In the genomic region with DNA sequence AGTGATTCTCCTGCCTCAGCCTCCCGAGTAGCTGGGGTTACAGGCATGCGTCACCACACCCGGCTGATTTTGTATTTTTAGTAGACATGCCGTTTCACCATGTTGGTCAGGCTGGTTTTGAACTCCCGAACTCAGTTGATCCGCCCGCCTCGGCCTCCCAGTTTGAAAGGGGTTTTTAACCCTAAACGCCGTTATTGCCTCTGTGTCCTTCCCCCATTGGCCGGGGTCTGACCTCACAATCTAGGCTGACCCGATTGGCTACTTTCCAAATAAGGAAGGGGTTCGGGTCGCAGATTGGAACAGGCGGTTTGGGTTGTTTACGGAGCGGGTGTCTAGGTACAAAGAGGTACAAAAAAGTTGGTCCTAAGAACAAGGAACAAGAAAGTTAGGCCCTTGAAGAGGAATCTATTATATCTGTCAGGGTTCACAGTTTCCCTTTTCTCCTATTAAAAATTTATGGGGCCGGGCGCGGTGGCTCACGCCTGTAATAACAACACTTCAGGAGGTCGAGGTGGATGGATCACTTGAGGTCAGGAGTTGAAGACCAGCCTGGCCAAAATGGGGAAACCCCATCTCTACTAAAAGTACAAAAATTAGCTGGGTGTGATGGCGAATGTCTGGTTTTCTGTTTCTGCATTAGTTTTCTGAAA, we compare ENCODE assay signal across 8 cellular contexts.
DNase-seq lines count a peak whose midpoint lies in the region; ATAC-seq lines count a peak whose summit lies in the region.

No MANE protein-coding gene starts in this region.

- peak overlapping the region; percentile 63 to 92 (median 86) for H3K4me3 ChIP-seq in BLaER1 treated with 17β-estradiol and CSF1 and Interleukin-3, amounts not matched to agents 10 nM and 100 nM

- H3K27me3 ChIP-seq in BLaER1 treated with 17β-estradiol and CSF1 and Interleukin-3, amounts not matched to agents 10 nM and 100 nM: no peaks in the 10 kb centered on the region

- peaks cover 35 to 52% (median 47%) of the 10 kb centered on the region in 11 experiments for H3K36me3 ChIP-seq in BLaER1 treated with 17β-estradiol and CSF1 and Interleukin-3, amounts not matched to agents 10 nM and 100 nM

- peak; percentile 59 for ATAC-seq in stimulated activated memory B cell treated with anti-CD40 and anti-IgM and Interleukin-4, amounts not matched to agents 10 μg/mL and 1 μg/mL and 100 μg/mL, for 72 hours
- no peak for ATAC-seq in HG03097 (IDR thresholded peaks at IDR 0.05; ENCODE audit: low FRiP score, unreplicated experiment)
- no peak for ATAC-seq in GM19351 (IDR thresholded peaks at IDR 0.05; ENCODE audit: unreplicated experiment)

- H4K20me1 ChIP-seq in BLaER1 treated with 17β-estradiol and CSF1 and Interleukin-3, amounts not matched to agents 10 nM and 100 nM: no peaks in the 10 kb centered on the region

- peaks cover 11% of the 10 kb centered on the region for H3K4me1 Mint-ChIP-seq in dendritic cell treated with granulocyte-macrophage colony-stimulating factor and Interleukin-4, amounts not matched to agents 40 ng/mL and 50 ng/mL, for 4 days (ENCODE audit: low read depth)
- peaks cover 41% of the 10 kb centered on the region for H3K4me1 Mint-ChIP-seq in stimulated activated memory B cell treated with anti-CD40 and anti-IgM and Interleukin-4, amounts not matched to agents 10 μg/mL and 1 μg/mL and 100 μg/mL, for 72 hours

- DNase-seq in HuH-7 (ENCODE audit: low spot score) (peak; percentile 28), medulla oblongata (ENCODE audit: extremely low spot score) (peak; percentile 14)
- DNase-seq in activated CD4-positive, alpha-beta T cell treated with anti-CD3 and anti-CD28 coated beads for 1 hour: peak; percentile 13

- H3K27ac Mint-ChIP-seq in dendritic cell treated with granulocyte-macrophage colony-stimulating factor and Interleukin-4, amounts not matched to agents 40 ng/mL and 50 ng/mL, for 4 days: peak overlapping the region; percentile 99
- H3K27ac Mint-ChIP-seq in stimulated activated memory B cell treated with anti-CD40 and anti-IgM and Interleukin-4, amounts not matched to agents 10 μg/mL and 1 μg/mL and 100 μg/mL, for 72 hours: peak overlapping the region; percentile 97

- H3K9ac ChIP-seq in BLaER1 treated with 17β-estradiol and CSF1 and Interleukin-3, amounts not matched to agents 10 nM and 100 nM: peak overlapping the region; percentile 90 to 100 (median 98)

- intact Hi-C loops in dendritic cell treated with granulocyte-macrophage colony-stimulating factor and Interleukin-4, amounts not matched to agents 40 ng/mL and 50 ng/mL, for 4 days (cut with micrococcal nuclease): loop anchor here (5.0 kb wide), 2 partner anchors 44 to 204 kb away; partner anchors contain the start of genes ATP13A1 and ZNF506

- H3K4me1 ChIP-seq in BLaER1 treated with 17β-estradiol and CSF1 and Interleukin-3, amounts not matched to agents 10 nM and 100 nM: peaks cover 4 to 18% (median 7%) of the 10 kb centered on the region in 10 experiments; a peak in 10 of 20 replicates

- H3K4me2 ChIP-seq in BLaER1 treated with 17β-estradiol and CSF1 and Interleukin-3, amounts not matched to agents 10 nM and 100 nM: peak overlapping the region; percentile 60 to 92 (median 77)

- peaks cover 49% of the 10 kb centered on the region for H3K9me3 Mint-ChIP-seq in dendritic cell treated with granulocyte-macrophage colony-stimulating factor and Interleukin-4, amounts not matched to agents 40 ng/mL and 50 ng/mL, for 4 days
- no peaks in the 10 kb centered on the region for H3K9me3 Mint-ChIP-seq in stimulated activated memory B cell treated with anti-CD40 and anti-IgM and Interleukin-4, amounts not matched to agents 10 μg/mL and 1 μg/mL and 100 μg/mL, for 72 hours

- H3K27ac ChIP-seq in BLaER1 treated with 17β-estradiol and CSF1 and Interleukin-3, amounts not matched to agents 10 nM and 100 nM: peak overlapping the region; percentile 89 to 100 (median 97)

- peaks cover 80 to 89% (median 85%) of the 10 kb centered on the region in 11 experiments for H3K9me3 ChIP-seq in BLaER1 treated with 17β-estradiol and CSF1 and Interleukin-3, amounts not matched to agents 10 nM and 100 nM (replicated peaks in 1 of 11)

- peaks cover 50% of the 10 kb centered on the region for H3K36me3 Mint-ChIP-seq in dendritic cell treated with granulocyte-macrophage colony-stimulating factor and Interleukin-4, amounts not matched to agents 40 ng/mL and 50 ng/mL, for 4 days (ENCODE audit: low read depth)
- no peaks in the 10 kb centered on the region for H3K36me3 Mint-ChIP-seq in stimulated activated memory B cell treated with anti-CD40 and anti-IgM and Interleukin-4, amounts not matched to agents 10 μg/mL and 1 μg/mL and 100 μg/mL, for 72 hours

- H3K27me3 Mint-ChIP-seq in dendritic cell treated with granulocyte-macrophage colony-stimulating factor and Interleukin-4, amounts not matched to agents 40 ng/mL and 50 ng/mL, for 4 days: no peaks in the 10 kb centered on the region
- no peaks in the 10 kb centered on the region for H3K27me3 Mint-ChIP-seq in stimulated activated memory B cell treated with anti-CD40 and anti-IgM and Interleukin-4, amounts not matched to agents 10 μg/mL and 1 μg/mL and 100 μg/mL, for 72 hours

- H3K4me3 Mint-ChIP-seq in dendritic cell treated with granulocyte-macrophage colony-stimulating factor and Interleukin-4, amounts not matched to agents 40 ng/mL and 50 ng/mL, for 4 days: peak overlapping the region; percentile 85
- H3K4me3 Mint-ChIP-seq in stimulated activated memory B cell treated with anti-CD40 and anti-IgM and Interleukin-4, amounts not matched to agents 10 μg/mL and 1 μg/mL and 100 μg/mL, for 72 hours: peak overlapping the region; percentile 99
